ENCODE assay signal across 7 cellular contexts in the genomic region with DNA sequence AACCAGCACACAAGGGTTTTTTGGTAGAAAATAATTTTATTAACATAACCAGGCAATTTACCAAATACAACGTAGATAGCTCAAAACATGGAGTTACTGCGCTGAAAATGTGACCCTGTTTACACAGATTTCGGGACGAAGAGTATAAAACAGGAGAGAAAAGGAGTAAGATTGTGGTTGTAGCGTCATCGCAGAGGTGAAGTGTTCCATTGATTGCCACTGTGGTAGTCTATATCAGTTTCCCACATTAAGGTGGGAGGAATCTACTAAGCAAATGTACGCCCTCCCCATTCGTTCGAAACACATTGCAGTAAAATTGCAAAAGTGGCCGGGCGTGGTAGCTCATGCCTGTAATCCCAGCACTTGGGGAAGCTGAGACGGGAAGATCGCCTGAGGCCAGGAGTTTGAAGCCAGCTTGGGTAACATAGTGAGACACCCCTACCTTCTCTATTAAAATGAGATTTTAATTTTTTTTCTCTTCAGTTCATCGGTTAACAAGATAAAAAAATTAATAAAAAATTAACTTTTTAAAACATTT. TPM values are rescaled to one million over a fixed set of nuclear protein-coding genes. Genes with fewer than 3 reads are reported as not detected.
DNase-seq lines count a peak whose midpoint lies in the region; TF ChIP-seq lines count a peak whose summit lies in the region.
"Not testable (repeated sequence)": the region's sequence is repeated elsewhere in the genome, so short reads cannot be mapped to it uniquely, and the experiment has no call there.

No MANE protein-coding gene starts in this region.

- intact Hi-C loops in mammary epithelial cell (cut with micrococcal nuclease): not testable (repeated sequence)

- H3K27ac ChIP-seq in mammary epithelial cell (ENCODE audit: insufficient read depth, low read depth, low read length): peak overlapping the region; percentile 83
- not testable (repeated sequence) for H3K27ac ChIP-seq in rectal smooth muscle tissue (ENCODE audit: low read depth, low read length)

- H3K9ac ChIP-seq in mammary epithelial cell (ENCODE audit: insufficient read depth, low read length): peak overlapping the region; percentile 85
- H3K9ac ChIP-seq in rectal smooth muscle tissue (ENCODE audit: low read length): not testable (repeated sequence)

- CTCF ChIA-PET in activated CD4-positive, alpha-beta memory T cell treated with anti-CD3 and anti-CD28 coated beads, Interleukin-2, amount 10 ng/mL, durations not matched to agents 7 days and 5 days (lab: Charles Lee); mammary epithelial cell (lab: Charles Lee; ENCODE audit: low non-redundant PET): not testable (repeated sequence)

- H3K4me3 ChIP-seq in GM12865 (ENCODE audit: low read depth, low read length) (peak overlapping the region; percentile 82), mammary epithelial cell (replicated peaks in 1 of 3; ENCODE audit: insufficient read depth in 1 of 3, low read depth in 2 of 3, low read length in 3 of 3) (peak overlapping the region; percentile 84 to 99 (median 90)), foreskin fibroblast (ENCODE audit: low read depth in 1 of 2, low read length in 2 of 2) (peak overlapping the region; percentile 68 to 92), rectal smooth muscle tissue (ENCODE audit: low read length) (peak overlapping the region; percentile 77)

- peak overlapping the region; percentile 36 for H2AFZ ChIP-seq in mammary epithelial cell (ENCODE audit: low read depth, low read length)

- H3K4me3 Mint-ChIP-seq in activated CD4-positive, alpha-beta memory T cell treated with anti-CD3 and anti-CD28 coated beads, Interleukin-2, amount 10 ng/mL, durations not matched to agents 7 days and 5 days: peak overlapping the region; percentile 51
- H3K4me3 Mint-ChIP-seq in mesothelial cell of epicardium: peak overlapping the region; percentile 91

- not testable (repeated sequence) for H3K9me3 Mint-ChIP-seq in activated CD4-positive, alpha-beta memory T cell treated with anti-CD3 and anti-CD28 coated beads, Interleukin-2, amount 10 ng/mL, durations not matched to agents 7 days and 5 days; mesothelial cell of epicardium

- H3K36me3 ChIP-seq in mammary epithelial cell (ENCODE audit: insufficient read depth, low read length); rectal smooth muscle tissue (ENCODE audit: control insufficient read depth, insufficient read depth, low read length): not testable (repeated sequence)

- not testable (repeated sequence) for DNase-seq in GM12865 (ENCODE audit: low read depth); activated CD4-positive, alpha-beta memory T cell treated with anti-CD3 and anti-CD28 coated beads, Interleukin-2, amount 10 ng/mL, durations not matched to agents 7 days and 5 days; mammary epithelial cell; foreskin fibroblast; mesothelial cell of epicardium (ENCODE audit: low spot score in 2 of 2, unreplicated experiment in 2 of 2)
- DNase-seq in NCI-H748 (lab: John Stamatoyannopoulos, UW; ENCODE audit: unreplicated experiment): peak; percentile 0

- not testable (repeated sequence) for H3K9me3 ChIP-seq in mammary epithelial cell (replicated peaks; ENCODE audit: insufficient read depth, low read length)

- not testable (repeated sequence) for H3K36me3 Mint-ChIP-seq in activated CD4-positive, alpha-beta memory T cell treated with anti-CD3 and anti-CD28 coated beads, Interleukin-2, amount 10 ng/mL, durations not matched to agents 7 days and 5 days (ENCODE audit: low read depth); mesothelial cell of epicardium

- not testable (repeated sequence) for H3K27me3 ChIP-seq in mammary epithelial cell (ENCODE audit: insufficient read depth, low read length); rectal smooth muscle tissue (ENCODE audit: control insufficient read depth, insufficient read depth, low read length)

- 43% methylated on average over 13 of the region's 14 CpGs for WGBS in mammary epithelial cell (ENCODE audit: low coverage, missing lambda C conversion rate)

- peaks cover 38% of the 10 kb centered on the region for H3K79me2 ChIP-seq in mammary epithelial cell (ENCODE audit: insufficient read depth, low read length)

- peaks cover 19% of the 10 kb centered on the region for H3K4me1 Mint-ChIP-seq in activated CD4-positive, alpha-beta memory T cell treated with anti-CD3 and anti-CD28 coated beads, Interleukin-2, amount 10 ng/mL, durations not matched to agents 7 days and 5 days
- H3K4me1 Mint-ChIP-seq in mesothelial cell of epicardium: peaks cover 18% of the 10 kb centered on the region

- not testable (repeated sequence) for H3K4me1 ChIP-seq in mammary epithelial cell (ENCODE audit: insufficient read depth, low read length); rectal smooth muscle tissue (ENCODE audit: control insufficient read depth, insufficient read depth, low read length)

- peak overlapping the region; percentile 85 for H3K4me2 ChIP-seq in mammary epithelial cell (ENCODE audit: insufficient read depth, low read depth, low read length)

- not testable (repeated sequence) for H3K27me3 Mint-ChIP-seq in activated CD4-positive, alpha-beta memory T cell treated with anti-CD3 and anti-CD28 coated beads, Interleukin-2, amount 10 ng/mL, durations not matched to agents 7 days and 5 days; mesothelial cell of epicardium (ENCODE audit: low read depth)

- not testable (repeated sequence) for H3K27ac Mint-ChIP-seq in activated CD4-positive, alpha-beta memory T cell treated with anti-CD3 and anti-CD28 coated beads, Interleukin-2, amount 10 ng/mL, durations not matched to agents 7 days and 5 days
- peak overlapping the region; percentile 43 for H3K27ac Mint-ChIP-seq in mesothelial cell of epicardium

- in situ Hi-C loops in mammary epithelial cell (cut with MboI; ENCODE audit: low sequenced_read_pairs in 2 of 2): not testable (repeated sequence)

- POLR2A ChIA-PET in activated CD4-positive, alpha-beta memory T cell treated with anti-CD3 and anti-CD28 coated beads, Interleukin-2, amount 10 ng/mL, durations not matched to agents 7 days and 5 days (lab: Charles Lee): not testable (repeated sequence)

- H4K20me1 ChIP-seq in mammary epithelial cell (ENCODE audit: insufficient read depth, low read length): not testable (repeated sequence)

- not testable (repeated sequence) for TF ChIP-seq CTCF in GM12865 (IDR thresholded peaks at IDR 0.05; ENCODE audit: insufficient read depth, low read depth, low read length, missing control alignments); mammary epithelial cell (conservative IDR thresholded peaks at IDR 0.05 in 1 of 2, IDR thresholded peaks at IDR 0.05 in 1 of 2; ENCODE audit: extremely low read depth in 1 of 2, insufficient read depth in 1 of 2, low read depth in 1 of 2, low read length in 2 of 2); foreskin fibroblast (IDR thresholded peaks at IDR 0.05; ENCODE audit: low read depth, low read length); mesothelial cell of epicardium (IDR thresholded peaks at IDR 0.05; ENCODE audit: unreplicated experiment)

- not testable (repeated sequence) for BruUV-seq in mammary epithelial cell (replicated peaks; lab: Mats Ljungman, UMichigan)

- dilution Hi-C loops in mammary epithelial cell (cut with HindIII; ENCODE audit: low sequenced_read_pairs): not testable (repeated sequence)

RNA-seq across cellular contexts. Expression of a gene that starts 1.0 kb away (rescaled TPM):
- 10 to 100 TPM; 50.1 to 53.4 TPM for total RNA-seq in activated CD4-positive, alpha-beta memory T cell treated with anti-CD3 and anti-CD28 coated beads, Interleukin-2, amount 10 ng/mL, durations not matched to agents 7 days and 5 days
- total RNA-seq in mammary epithelial cell: 10 to 100 TPM; 71.2 to 81.4 TPM
- 45.0 TPM for polyA plus RNA-seq in mammary epithelial cell
- 125 TPM for polyA minus RNA-seq in mammary epithelial cell
- total RNA-seq in mesothelial cell of epicardium: 108 to 115 TPM (median 111 TPM) in 3 replicates

RNA-seq across cellular contexts. Expression of a gene that starts 36.6 kb away (rescaled TPM):
- 10 to 100 TPM; 84.1 TPM for total RNA-seq in activated CD4-positive, alpha-beta memory T cell treated with anti-CD3 and anti-CD28 coated beads, Interleukin-2, amount 10 ng/mL, durations not matched to agents 7 days and 5 days
- total RNA-seq in mammary epithelial cell (100 to 1,000 TPM in 1 of 2 donors, 10 to 100 TPM in 1; 41.0 to 159 TPM), mesothelial cell of epicardium (261 to 262 TPM (median 262 TPM) in 3 replicates)
- polyA plus RNA-seq in mammary epithelial cell: 34.7 TPM
- 5.2 TPM for polyA minus RNA-seq in mammary epithelial cell
